ENCODE assay signal across 25 cellular contexts in the genomic region with DNA sequence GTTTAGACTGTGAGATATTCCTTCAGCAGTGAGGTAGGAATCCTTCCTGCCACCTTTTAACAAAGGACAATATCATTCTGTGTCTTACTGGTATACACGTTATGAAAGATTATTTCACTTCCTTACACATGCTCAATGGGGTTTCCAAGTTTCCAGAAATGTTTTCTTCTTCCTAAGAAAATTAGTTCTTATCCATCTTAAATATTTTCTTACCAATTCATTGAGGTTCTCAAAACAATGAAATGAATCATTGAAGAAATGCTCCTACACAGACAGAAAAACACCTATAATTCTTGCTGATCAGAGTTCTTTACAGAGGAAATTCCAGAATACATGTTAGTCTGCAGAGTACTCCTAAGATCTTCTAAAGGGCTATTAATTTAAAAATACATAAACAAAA.
"Had no signal": no experiment of that assay in that cellular context is flagged by ENCODE, and none has a peak within 500 bp of the region (broad histone marks: within the 10 kb centered on the region; RNA-seq: fewer than 3 reads in every experiment).

No MANE protein-coding gene starts in this region.

- H3K4me1 Mint-ChIP-seq: central memory CD8-positive, alpha-beta T cell; memory B cell; naive thymus-derived CD8-positive, alpha-beta T cell had no signal

- H3K27ac ChIP-seq: body of pancreas, neutrophil had no signal

- DNase-seq: activated CD4-positive, alpha-beta T cell treated with anti-CD3 and anti-CD28 coated beads for 36 hours; activated CD8-positive, alpha-beta T cell treated with anti-CD3 and anti-CD28 coated beads for 36 hours; activated effector memory CD4-positive, alpha-beta T cell treated with anti-CD3 and anti-CD28 coated beads, Interleukin-2, amount 50 U/mL, for 16 hours; activated T-cell treated with anti-CD3 and anti-CD28 coated beads, Interleukin-2, amount 50 U/mL, for 4 hours; body of pancreas; cortex of kidney; effector CD4-positive, alpha-beta T cell; gastrocnemius medialis; naive thymus-derived CD8-positive, alpha-beta T cell; posterior cingulate gyrus; retina; stimulated activated CD4-positive, alpha-beta T cell treated with anti-CD3 and anti-CD28 coated beads, Interleukin-15, amount 100 ng/mL, for 24 hours; stimulated activated CD4-positive, alpha-beta T cell treated with anti-CD3 and anti-CD28 coated beads, Interleukin-4, amount 100 ng/mL, for 1 hour; stimulated activated CD8-positive, alpha-beta memory T cell treated with anti-CD3 and anti-CD28 coated beads, Interleukin-4, amount 100 ng/mL, for 48 hours; stimulated activated naive CD4-positive, alpha-beta T cell treated with Interleukin-2 at 50 U/mL for 16 hours; substantia nigra; T-helper 2 cell; uterus had no signal

- H3K9me3 ChIP-seq: body of pancreas, gastrocnemius medialis, neutrophil, tibial nerve, uterus had no signal

- FAIRE-seq: islet of Langerhans had no signal

- H3K4me3 Mint-ChIP-seq: activated CD4-positive, alpha-beta T cell treated with anti-CD3 and anti-CD28 coated beads for 36 hours; activated CD8-positive, alpha-beta T cell treated with anti-CD3 and anti-CD28 coated beads for 36 hours; activated T-cell treated with anti-CD3 and anti-CD28 coated beads, Interleukin-2, amount 50 U/mL, for 4 hours; central memory CD8-positive, alpha-beta T cell; memory B cell; naive thymus-derived CD8-positive, alpha-beta T cell had no signal

- H3K4me3 ChIP-seq: body of pancreas, gastrocnemius medialis, tibial nerve, uterus had no signal

- H3K27me3 ChIP-seq: body of pancreas, gastrocnemius medialis, neutrophil, tibial nerve, uterus had no signal

- H3K27ac Mint-ChIP-seq: activated CD4-positive, alpha-beta T cell treated with anti-CD3 and anti-CD28 coated beads for 36 hours; activated CD8-positive, alpha-beta T cell treated with anti-CD3 and anti-CD28 coated beads for 36 hours; activated naive CD4-positive, alpha-beta T cell treated with anti-CD3 and anti-CD28 coated beads, Interleukin-2, amount 50 U/mL, for 72 hours; memory B cell; naive thymus-derived CD8-positive, alpha-beta T cell had no signal

- H3K9me3 Mint-ChIP-seq: activated CD8-positive, alpha-beta T cell treated with anti-CD3 and anti-CD28 coated beads for 36 hours; activated naive CD4-positive, alpha-beta T cell treated with anti-CD3 and anti-CD28 coated beads, Interleukin-2, amount 50 U/mL, for 72 hours; activated T-cell treated with anti-CD3 and anti-CD28 coated beads, Interleukin-2, amount 50 U/mL, for 4 hours; central memory CD8-positive, alpha-beta T cell had no signal

- H3K4me1 ChIP-seq: body of pancreas, uterus had no signal

- H3K36me3 Mint-ChIP-seq: memory B cell; naive thymus-derived CD8-positive, alpha-beta T cell had no signal

- ATAC-seq: activated CD4-positive, alpha-beta T cell treated with anti-CD3 and anti-CD28 coated beads for 36 hours; activated CD8-positive, alpha-beta T cell treated with anti-CD3 and anti-CD28 coated beads for 36 hours; activated naive CD4-positive, alpha-beta T cell treated with anti-CD3 and anti-CD28 coated beads, Interleukin-2, amount 50 U/mL, for 72 hours; activated T-cell treated with anti-CD3 and anti-CD28 coated beads, Interleukin-2, amount 50 U/mL, for 4 hours; body of pancreas; gastrocnemius medialis; left lobe of liver; naive thymus-derived CD8-positive, alpha-beta T cell had no signal

- H3K36me3 ChIP-seq: gastrocnemius medialis, neutrophil, tibial nerve, uterus had no signal
